In the genomic region with DNA sequence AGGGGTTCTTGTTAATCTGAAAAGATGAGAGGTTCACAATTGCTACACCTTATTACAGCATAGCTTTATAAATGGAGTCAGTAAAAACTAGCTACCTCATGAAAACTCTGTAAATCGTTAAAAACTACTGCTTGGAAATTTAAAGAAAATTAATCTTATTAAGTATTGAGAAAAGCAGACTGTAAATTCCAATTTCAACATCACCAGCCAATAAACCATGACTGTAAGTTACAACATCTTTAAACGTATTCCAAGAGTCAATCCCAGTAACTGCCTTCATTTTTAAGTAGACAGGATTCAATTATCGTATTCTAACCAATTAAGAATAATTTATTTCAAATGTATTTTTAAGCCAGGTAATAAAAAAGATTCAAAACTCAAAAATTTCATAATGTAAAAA, we compare ENCODE assay signal across 12 cellular contexts.
DNase-seq lines count a peak whose midpoint lies in the region; ATAC-seq and TF ChIP-seq lines count a peak whose summit lies in the region.
"Had no signal": no experiment of that assay in that cellular context is flagged by ENCODE, and none has a peak within 500 bp of the region (broad histone marks: within the 10 kb centered on the region; RNA-seq: fewer than 3 reads in every experiment).

No MANE protein-coding gene starts in this region.

- H3K27ac ChIP-seq in GM23248 (peak overlapping the region; percentile 83), right atrium auricular region (no peak overlapping the region), adrenal gland (no peak overlapping the region)
- H3K27ac ChIP-seq: BLaER1 had no signal

- peak; percentile 39 for DNase-seq in GM23248
- no peak for DNase-seq in T-helper 17 cell
- peak; percentile 33 for DNase-seq in fibroblast of gingiva (ENCODE audit: low read depth)
- DNase-seq in right atrium auricular region (ENCODE audit: low spot score) = no peak
- DNase-seq in adrenal gland = no peak
- no peak for DNase-seq in NCI-H1417 (lab: John Stamatoyannopoulos, UW)
- DNase-seq: AML-193; Caco-2; CD8-positive, alpha-beta memory T cell; DMS53 had no signal

- peaks cover 17% of the 10 kb centered on the region for H3K4me1 Mint-ChIP-seq in T-helper 17 cell

- no peak overlapping the region for H2AFZ ChIP-seq in GM23248

- H3K27me3 Mint-ChIP-seq in T-helper 17 cell = no peaks in the 10 kb centered on the region
- H3K27me3 Mint-ChIP-seq: CD8-positive, alpha-beta memory T cell had no signal

- H3K4me3 Mint-ChIP-seq in T-helper 17 cell = no peak overlapping the region
- H3K4me3 Mint-ChIP-seq: CD8-positive, alpha-beta memory T cell had no signal

- H3K9ac ChIP-seq in GM23248 = no peak overlapping the region
- H3K9ac ChIP-seq: BLaER1 had no signal

- no peak for TF ChIP-seq CTCF in right atrium auricular region (IDR thresholded peaks at IDR 0.05)
- no peak for TF ChIP-seq CTCF in adrenal gland (IDR thresholded peaks at IDR 0.05)

- H3K36me3 Mint-ChIP-seq in T-helper 17 cell (ENCODE audit: low read depth) = no peaks in the 10 kb centered on the region

- H3F3A ChIP-seq in GM23248 (ENCODE audit: insufficient read depth) = peaks cover 61% of the 10 kb centered on the region

- no peak for ATAC-seq in T-helper 17 cell
- no peak for ATAC-seq in HG02840 (IDR thresholded peaks at IDR 0.05; ENCODE audit: low FRiP score, unreplicated experiment)

- H3K9me3 ChIP-seq in GM23248 (ENCODE audit: low read depth) (no peaks in the 10 kb centered on the region), T-helper 17 cell (ENCODE audit: control insufficient read depth, low read length, poor library complexity, severe bottlenecking) (no peaks in the 10 kb centered on the region), right atrium auricular region (no peaks in the 10 kb centered on the region), adrenal gland (replicated peaks in 1 of 3) (no peaks in the 10 kb centered on the region)
- H3K9me3 ChIP-seq: BLaER1, Caco-2 had no signal

- H3K27me3 ChIP-seq in GM23248 (replicated peaks; ENCODE audit: insufficient read depth) = no peaks in the 10 kb centered on the region
- no peaks in the 10 kb centered on the region for H3K27me3 ChIP-seq in right atrium auricular region
- H3K27me3 ChIP-seq in adrenal gland = no peaks in the 10 kb centered on the region
- H3K27me3 ChIP-seq: BLaER1 had no signal

- intact Hi-C loops in adrenal gland (cut with DNase I) = no loop called here

- no peaks in the 10 kb centered on the region for H3K9me2 ChIP-seq in GM23248 (ENCODE audit: insufficient read depth)

- in situ Hi-C loops in GM23248 (cut with MboI) = no loop called here

- no peak for TF ChIP-seq POLR2A in adrenal gland (IDR thresholded peaks at IDR 0.05)

- H3K36me3 ChIP-seq in GM23248 (ENCODE audit: low read depth) (no peaks in the 10 kb centered on the region), right atrium auricular region (no peaks in the 10 kb centered on the region), adrenal gland (replicated peaks in 1 of 2) (no peaks in the 10 kb centered on the region)

- 30 to 31% methylated on average over 3 of the region's 3 CpGs for WGBS in GM23248 (ENCODE audit: low coverage in 1 of 2, low lambda C conversion rate in 2 of 2, missing lambda C conversion rate in 2 of 2), 2 experiments
- 91 to 96% (median 93%) methylated on average over 3 of the region's 3 CpGs for WGBS in adrenal gland, 4 donors

- H4K20me1 ChIP-seq in GM23248 (ENCODE audit: insufficient read depth) = no peaks in the 10 kb centered on the region

- H3K79me2 ChIP-seq in GM23248 (ENCODE audit: insufficient read depth) = peaks cover 40% of the 10 kb centered on the region

- H3K4me2 ChIP-seq in GM23248 (ENCODE audit: unreplicated experiment) = peak overlapping the region; percentile 79
- H3K4me2 ChIP-seq: BLaER1 had no signal

- H3K4me1 ChIP-seq in GM23248 (ENCODE audit: insufficient read depth) (peaks cover 66% of the 10 kb centered on the region), right atrium auricular region (peaks cover 0 to 4% of the 10 kb centered on the region in 2 donors), adrenal gland (replicated peaks in 1 of 2) (peaks cover 9 to 32% of the 10 kb centered on the region in 2 donors)
- H3K4me1 ChIP-seq: BLaER1, Caco-2 had no signal

- H3K27ac Mint-ChIP-seq in T-helper 17 cell = peak overlapping the region; percentile 19

- H3K4me3 ChIP-seq in GM23248 (no peak overlapping the region), right atrium auricular region (no peak overlapping the region), adrenal gland (no peak overlapping the region)
- H3K4me3 ChIP-seq: BLaER1 had no signal

Comparison
In these comparisons a context has a peak if more than half of its experiments do, and no peak if none do; other contexts are left out.
1. DNase-seq: peak in GM23248 (single experiment) and fibroblast of gingiva (single experiment); none in T-helper 17 cell (0 of 3), right atrium auricular region (single experiment), adrenal gland (0 of 7) and NCI-H1417 (0 of 3).